8 cellular contexts compared by ENCODE assay signal in the genomic region with DNA sequence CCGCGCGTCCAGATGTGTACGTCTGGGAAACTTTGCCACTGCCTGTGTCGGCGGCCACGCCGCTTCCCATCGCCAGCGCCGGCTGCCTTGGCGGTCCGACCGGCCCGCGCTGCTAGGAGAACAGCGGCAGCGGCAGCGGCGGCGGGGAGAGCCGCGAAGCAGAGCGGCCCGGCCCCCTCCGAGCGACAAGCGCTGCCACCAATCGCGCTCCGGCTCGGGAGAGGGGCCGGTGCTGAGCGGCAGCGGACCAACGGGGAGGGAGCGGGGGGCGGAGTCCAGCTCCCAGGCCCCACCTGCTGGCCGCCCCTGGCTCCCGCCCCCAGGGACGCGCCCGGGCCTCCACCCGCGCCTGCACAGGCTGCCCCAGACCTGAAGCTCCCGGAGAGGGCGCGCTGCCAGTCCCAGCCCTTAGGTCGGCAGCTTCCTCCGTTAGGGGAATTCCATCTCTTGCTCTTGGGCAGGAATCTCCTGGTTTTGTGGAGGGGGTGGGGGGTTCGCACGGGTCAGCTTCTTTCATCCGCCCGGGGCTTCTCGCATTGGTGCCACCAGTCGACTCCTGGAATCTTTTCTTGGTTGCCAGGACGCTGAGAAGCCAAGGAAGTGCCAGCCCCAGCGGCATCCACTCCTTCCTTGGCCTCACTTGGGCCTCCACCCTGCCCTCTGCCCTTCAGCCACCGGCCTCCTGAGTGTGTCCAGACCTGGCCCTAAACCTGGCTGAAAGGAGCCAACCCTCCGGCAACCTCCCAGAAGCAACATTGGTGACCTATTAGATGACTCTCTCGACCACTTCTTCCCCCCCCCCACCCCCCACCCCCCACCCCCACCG. TPM values are rescaled to one million over a fixed set of nuclear protein-coding genes. Genes with fewer than 3 reads are reported as not detected.
DNase-seq lines count a peak whose midpoint lies in the region; TF ChIP-seq lines count a peak whose summit lies in the region.

Gene GALNT18, minus strand, starts transcription at position 125 of the 826 bp plus-strand sequence.

- H3K4me3 ChIP-seq in GM12864 (ENCODE audit: low read depth, low read length) (peak within 1 kb of the TSS; percentile 62), SK-N-SH (ENCODE audit: low read depth in 2 of 2, low read length in 1 of 2) (peak within 1 kb of the TSS; percentile 56 to 69), adipocyte (ENCODE audit: low read length) (peak within 1 kb of the TSS; percentile 80), cardiac muscle cell (peak within 1 kb of the TSS; percentile 43), trophoblast cell (ENCODE audit: low read depth, low read length) (peak within 1 kb of the TSS; percentile 65), tibial nerve (peak within 1 kb of the TSS; percentile 53 to 70 (median 60))

- H2AK5ac ChIP-seq in trophoblast cell (ENCODE audit: low read length): no peak within 1 kb of the TSS

- TF ChIP-seq EP300 in SK-N-SH (IDR thresholded peaks at IDR 0.05; ENCODE audit: borderline replicate concordance in 1 of 2, low read depth in 1 of 2, low read length in 1 of 2): no peak
- peak in 1 of 2 donors; percentile 73 for TF ChIP-seq EP300 in tibial nerve (IDR thresholded peaks at IDR 0.05)

- peak; percentile 23; the same call in 1 of the 2 replicates for TF ChIP-seq RAD21 in SK-N-SH (IDR thresholded peaks at IDR 0.05; ENCODE audit: low read length)

- no peak within 1 kb of the TSS for H4K8ac ChIP-seq in trophoblast cell (ENCODE audit: low read depth, low read length)

- peak within 1 kb of the TSS; percentile 96 for H3K4me2 ChIP-seq in SK-N-SH
- peak within 1 kb of the TSS; percentile 93 for H3K4me2 ChIP-seq in trophoblast cell (ENCODE audit: low read length)

- no peak within 1 kb of the TSS for H2BK12ac ChIP-seq in trophoblast cell (ENCODE audit: low read length)

- no peak within 1 kb of the TSS for H3K14ac ChIP-seq in trophoblast cell (ENCODE audit: low read length)

- no peaks in the 10 kb centered on the region for H3K9me3 ChIP-seq in SK-N-SH
- no peaks in the 10 kb centered on the region for H3K9me3 ChIP-seq in adipocyte (ENCODE audit: control insufficient read depth, low read length)
- H3K9me3 ChIP-seq in cardiac muscle cell (ENCODE audit: low read depth): no peaks in the 10 kb centered on the region
- no peaks in the 10 kb centered on the region for H3K9me3 ChIP-seq in trophoblast cell (ENCODE audit: insufficient read depth, low read depth, low read length)
- no peaks in the 10 kb centered on the region for H3K9me3 ChIP-seq in tibial nerve

- no peaks in the 10 kb centered on the region for H4K20me1 ChIP-seq in SK-N-SH (ENCODE audit: insufficient read depth)

- H3K27ac Mint-ChIP-seq in HFFc6: peak within 1 kb of the TSS; percentile 46; the same call in 1 of the 2 replicates

- no peak within 1 kb of the TSS for H2BK5ac ChIP-seq in trophoblast cell (ENCODE audit: low read depth, low read length, poor library complexity)

- peak within 1 kb of the TSS; percentile 90 for H3K4me3 Mint-ChIP-seq in HFFc6

- H3K18ac ChIP-seq in trophoblast cell (ENCODE audit: low read length): no peak within 1 kb of the TSS

- H2AFZ ChIP-seq in SK-N-SH (ENCODE audit: low read depth) (peak within 1 kb of the TSS; percentile 83), trophoblast cell (ENCODE audit: insufficient read depth, low read length, poor library complexity) (peak within 1 kb of the TSS; percentile 54)

- WGBS in SK-N-SH (ENCODE audit: low lambda C conversion rate): 15% methylated on average over 19 of the region's 62 CpGs
- no CpG with 5 or more reads among the region's 62 CpGs for WGBS in trophoblast cell (ENCODE audit: extremely low coverage, insufficient coverage, insufficient read length)
- WGBS in tibial nerve, 2 donors: 5 to 21% methylated on average over 7 to 40 of the region's 62 CpGs

- H3K9me3 Mint-ChIP-seq in HFFc6: no peaks in the 10 kb centered on the region

- H3K4ac ChIP-seq in trophoblast cell (ENCODE audit: low read depth, low read length): no peak within 1 kb of the TSS

- no peaks in the 10 kb centered on the region for H3F3A ChIP-seq in SK-N-SH (replicated peaks; ENCODE audit: insufficient read depth)

- H3K9ac ChIP-seq in SK-N-SH (no peak within 1 kb of the TSS), adipocyte (ENCODE audit: low read length) (peak within 1 kb of the TSS; percentile 17), trophoblast cell (ENCODE audit: low read length) (no peak within 1 kb of the TSS)

- H2BK120ac ChIP-seq in trophoblast cell (ENCODE audit: insufficient read depth, low read length, poor library complexity): no peak within 1 kb of the TSS

- no peak within 1 kb of the TSS for H4K12ac ChIP-seq in trophoblast cell (ENCODE audit: low read depth, low read length)

- no peak within 1 kb of the TSS for H3K23ac ChIP-seq in trophoblast cell (ENCODE audit: low read length)

- H3K27ac ChIP-seq in SK-N-SH (ENCODE audit: low read depth in 2 of 2, low read length in 1 of 2) (no peak within 1 kb of the TSS; a peak in 1 of 4 replicates), cardiac muscle cell (no peak within 1 kb of the TSS), trophoblast cell (ENCODE audit: low read depth, low read length) (no peak within 1 kb of the TSS), tibial nerve (peak within 1 kb of the TSS; percentile 1 to 84 (median 63))

- TF ChIP-seq CTCF in GM12864 (IDR thresholded peaks at IDR 0.05; ENCODE audit: low read depth, low read length, missing control alignments) (no peak), HFFc6 (IDR thresholded peaks at IDR 0.05) (peak; percentile 75), SK-N-SH (IDR thresholded peaks at IDR 0.05) (peak; percentile 35), cardiac muscle cell (IDR thresholded peaks at IDR 0.05; ENCODE audit: low read depth, low read length) (peak; percentile 43), tibial nerve (IDR thresholded peaks at IDR 0.05) (peak; percentile 41 to 80 (median 73))

- TF ChIP-seq POLR2A in tibial nerve (IDR thresholded peaks at IDR 0.05): peak; percentile 29 to 77

- H3K79me2 ChIP-seq in SK-N-SH (ENCODE audit: insufficient read depth) (no peaks in the 10 kb centered on the region), trophoblast cell (ENCODE audit: control insufficient read depth, insufficient read depth, low read length, poor library complexity) (no peaks in the 10 kb centered on the region)

- H4K91ac ChIP-seq in trophoblast cell (ENCODE audit: low read depth, low read length): no peak within 1 kb of the TSS

- H3K36me3 ChIP-seq in SK-N-SH (replicated peaks in 1 of 2; ENCODE audit: control insufficient read depth in 1 of 2, insufficient read depth in 2 of 2, low read length in 1 of 2) (no peaks in the 10 kb centered on the region), adipocyte (ENCODE audit: control insufficient read depth, insufficient read depth, low read length, severe bottlenecking) (no peaks in the 10 kb centered on the region), cardiac muscle cell (no peaks in the 10 kb centered on the region), trophoblast cell (ENCODE audit: control insufficient read depth in 1 of 2, insufficient read depth in 2 of 2, low read length in 2 of 2) (no peaks in the 10 kb centered on the region), tibial nerve (no peaks in the 10 kb centered on the region)

- peaks cover 9% of the 10 kb centered on the region for H3K4me1 Mint-ChIP-seq in HFFc6 (ENCODE audit: low read depth)

- H3K79me1 ChIP-seq in trophoblast cell (ENCODE audit: low read length): no peaks in the 10 kb centered on the region

- CTCF ChIA-PET in SK-N-SH (lab: Yijun Ruan, JAX): interaction anchor here (0.6 to 2.4 kb wide), 18 partner anchors 9 to 688 kb away, joined by 3 to 9 read pairs (median 4); no protein-coding TSS in a partner anchor

- peak; percentile 62 for DNase-seq in GM12864 (ENCODE audit: low read depth)
- DNase-seq in HFFc6: peak; percentile 85
- peak; percentile 93 for DNase-seq in NAMALWA (ENCODE audit: low spot score)
- DNase-seq in SK-N-SH: peak; percentile 100
- peak; percentile 93 for DNase-seq in adipocyte (ENCODE audit: low read depth)
- peak; percentile 95 to 98 for DNase-seq in cardiac muscle cell (ENCODE audit: low read depth in 1 of 2, low spot score in 1 of 2)
- peak; percentile 94 to 95 for DNase-seq in trophoblast cell
- peak; percentile 70 to 74 for DNase-seq in tibial nerve (ENCODE audit: low spot score in 2 of 2)

- H3K36me3 Mint-ChIP-seq in HFFc6 (ENCODE audit: low read depth): no peaks in the 10 kb centered on the region

- H3K4me1 ChIP-seq in SK-N-SH (ENCODE audit: control insufficient read depth in 1 of 2, insufficient read depth in 2 of 2, low read depth in 1 of 2, low read length in 1 of 2) (peaks cover 0 to 26% of the 10 kb centered on the region in 2 experiments; a peak in 1 of 4 replicates), adipocyte (ENCODE audit: control insufficient read depth, insufficient read depth, low read length) (peaks cover 13% of the 10 kb centered on the region), cardiac muscle cell (ENCODE audit: low read depth) (no peaks in the 10 kb centered on the region), trophoblast cell (ENCODE audit: control insufficient read depth in 1 of 2, insufficient read depth in 2 of 2, low read length in 2 of 2) (peaks cover 16 to 20% of the 10 kb centered on the region in 2 experiments), tibial nerve (peaks cover 0 to 59% (median 11%) of the 10 kb centered on the region in 4 donors)

- POLR2A ChIA-PET in SK-N-SH (lab: Yijun Ruan, JAX): interaction anchor here (1.0 to 1.9 kb wide), 4 partner anchors 8 to 280 kb away, joined by 3 to 6 read pairs (median 3); no protein-coding TSS in a partner anchor

- peaks cover 38% of the 10 kb centered on the region for H3K27me3 Mint-ChIP-seq in HFFc6 (ENCODE audit: insufficient read depth)

- peaks cover 37% of the 10 kb centered on the region for H3K27me3 ChIP-seq in SK-N-SH (ENCODE audit: insufficient read depth)
- H3K27me3 ChIP-seq in adipocyte (replicated peaks; ENCODE audit: control insufficient read depth, insufficient read depth, low read length): peaks cover 17% of the 10 kb centered on the region
- H3K27me3 ChIP-seq in cardiac muscle cell: peaks cover 63% of the 10 kb centered on the region
- peaks cover 16% of the 10 kb centered on the region for H3K27me3 ChIP-seq in trophoblast cell (ENCODE audit: insufficient read depth, low read length)
- peaks cover 0 to 3% of the 10 kb centered on the region in 2 donors for H3K27me3 ChIP-seq in tibial nerve

- H3K9me2 ChIP-seq in SK-N-SH: no peaks in the 10 kb centered on the region

TF ChIP-seq in SK-N-SH, 30 proteins besides CTCF, POLR2A, EP300 and RAD21 (continues in another document):
- TF ChIP-seq GATA2 (CRISPR knock-in tag; IDR thresholded peaks at IDR 0.05) (no peak), GABPA (IDR thresholded peaks at IDR 0.05; ENCODE audit: low read depth) (no peak)

RNA-seq across cellular contexts. Expression of gene GALNT18, which starts in this region (rescaled TPM):
- total RNA-seq in HFFc6 (2021; fragmentation: NEBNext Ultra II Directional; extraction: Animal tissue kit (Norgen Biotek cat#: 25700)): 10 to 100 TPM in 4 of 6 experiments, 1 to 10 TPM in 2; 2.7 to 13.7 (median 12.4) TPM
- polyA plus RNA-seq in SK-N-SH (2012; rRNA removed) (0.37 and 0.64 TPM in 2 replicates), cardiac muscle cell (0.70 and 2.1 TPM in 2 replicates)
- polyA plus RNA-seq in SK-N-SH (2012; cell fraction: cytosol; rRNA removed): 0.28 and 0.54 TPM in 2 replicates
- 0.12 and 0.25 TPM in 2 replicates for polyA plus RNA-seq in SK-N-SH (2012; cell fraction: nucleus; rRNA removed)
- total RNA-seq in cardiac muscle cell (2.2 and 3.4 TPM in 2 replicates), tibial nerve (10 to 100 TPM; 11.3 to 32.4 (median 23.9) TPM)
- polyA plus RNA-seq in trophoblast cell (2013): 1.5 TPM in 2 replicates

Comparison
In these comparisons a context has a peak if more than half of its experiments do, and no peak if none do; other contexts are left out.
1. Peak in DNase-seq, H3K4me3 ChIP-seq and H3K4me2 ChIP-seq in SK-N-SH; RNA of the gene not detected or under 1 TPM.
2. H3K27ac ChIP-seq: peak in tibial nerve (4 of 4); none in SK-N-SH (0 of 2), cardiac muscle cell (single experiment) and trophoblast cell (single experiment).
3. Peak in every context shown above with its lines, with median percentiles within 50 percentile points of each other: DNase-seq and H3K4me3 ChIP-seq.